Comparison of ENCODE assay signal across 1 cellular context in the genomic region with DNA sequence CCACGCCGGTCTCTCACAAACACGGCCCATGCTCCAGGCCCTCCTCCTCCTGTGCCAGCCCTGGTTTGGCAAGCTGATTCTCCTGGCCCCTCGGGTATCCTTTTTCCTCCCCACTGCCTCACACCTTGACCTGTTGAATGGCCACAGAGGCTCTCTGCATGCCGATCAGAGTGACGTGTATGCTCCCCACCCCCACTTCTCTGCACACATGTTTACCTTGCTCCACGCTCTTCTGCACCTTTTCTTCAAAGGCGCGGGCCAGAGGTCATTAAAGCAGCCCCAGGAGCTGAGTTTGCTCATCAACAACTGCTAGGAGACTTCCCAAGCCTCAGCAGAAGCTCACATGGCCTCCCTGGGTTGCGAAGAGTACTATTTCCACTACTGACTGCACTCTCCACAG.
TF ChIP-seq lines count a peak whose summit lies in the region.

No MANE protein-coding gene starts in this region.

TF ChIP-seq in SK-N-SH, 30 proteins besides CTCF, POLR2A, EP300 and RAD21 (continued from another document):
- no peak for TF ChIP-seq IRF3 (IDR thresholded peaks at IDR 0.05; ENCODE audit: low read depth, low read length)
- TF ChIP-seq, protein P1, sequence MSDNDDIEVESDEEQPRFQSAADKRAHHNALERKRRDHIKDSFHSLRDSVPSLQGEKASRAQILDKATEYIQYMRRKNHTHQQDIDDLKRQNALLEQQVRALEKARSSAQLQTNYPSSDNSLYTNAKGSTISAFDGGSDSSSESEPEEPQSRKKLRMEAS (IDR thresholded peaks at IDR 0.05; ENCODE audit: low read depth), result no peak
